In the genomic region with DNA sequence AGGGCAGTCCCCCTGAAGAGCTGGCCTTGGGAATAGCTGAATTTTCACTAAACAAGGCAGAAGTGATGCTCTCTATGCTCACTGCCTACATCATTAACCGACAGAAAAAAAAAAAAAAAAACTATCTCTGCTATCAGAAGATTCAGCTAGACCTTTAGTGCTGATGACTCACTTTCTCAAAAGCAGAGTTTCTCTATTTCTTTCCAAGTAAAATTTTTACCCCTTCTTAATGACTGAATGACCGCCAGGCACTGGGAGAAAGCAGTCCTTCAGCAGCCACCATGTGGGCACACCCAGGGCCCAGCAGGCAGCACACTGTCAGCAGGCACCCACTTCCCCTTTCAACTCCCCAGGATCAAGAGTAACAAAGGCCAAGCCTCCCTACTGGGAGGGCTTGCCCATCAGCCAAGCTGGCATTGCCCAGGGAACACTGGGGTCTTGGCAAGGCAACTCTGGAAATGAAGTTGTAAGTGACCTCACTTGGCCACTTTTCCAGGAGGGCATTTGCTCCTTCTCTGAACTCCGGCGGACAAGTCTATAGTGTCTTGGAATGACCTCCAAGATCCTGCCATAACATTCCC, we compare ENCODE assay signal across 14 cellular contexts.
"Had no signal": no experiment of that assay in that cellular context is flagged by ENCODE, and none has a peak within 500 bp of the region (broad histone marks: within the 10 kb centered on the region; RNA-seq: fewer than 3 reads in every experiment).

No MANE protein-coding gene starts in this region.

- H3K4me3 Mint-ChIP-seq: activated CD4-positive, alpha-beta memory T cell treated with anti-CD3 and anti-CD28 coated beads for 36 hours; activated CD4-positive, alpha-beta T cell treated with anti-CD3 and anti-CD28 coated beads for 36 hours; activated naive CD4-positive, alpha-beta T cell treated with anti-CD3 and anti-CD28 coated beads, Interleukin-2, amount 50 U/mL, for 24 hours; endodermal cell; nephron; stimulated activated naive CD8-positive, alpha-beta T cell treated with anti-CD3 and anti-CD28 coated beads, Interleukin-15, amount 100 ng/mL, for 72 hours had no signal

- H3K4me3 ChIP-seq: cardiac muscle cell, dorsolateral prefrontal cortex, lower lobe of right lung, testis had no signal

- H3K36me3 ChIP-seq: cardiac muscle cell, lower lobe of right lung had no signal

- H3K9me3 Mint-ChIP-seq: activated CD4-positive, alpha-beta memory T cell treated with anti-CD3 and anti-CD28 coated beads for 36 hours; activated naive CD4-positive, alpha-beta T cell treated with anti-CD3 and anti-CD28 coated beads, Interleukin-2, amount 50 U/mL, for 24 hours; stimulated activated naive CD8-positive, alpha-beta T cell treated with anti-CD3 and anti-CD28 coated beads, Interleukin-15, amount 100 ng/mL, for 72 hours had no signal

- H3K27ac ChIP-seq: cardiac muscle cell, lower lobe of right lung had no signal

- H3K9me3 ChIP-seq: lower lobe of right lung, testis had no signal

- H3K4me1 ChIP-seq: lower lobe of right lung, testis had no signal

- H3K27ac Mint-ChIP-seq: activated CD4-positive, alpha-beta memory T cell treated with anti-CD3 and anti-CD28 coated beads for 36 hours; activated CD4-positive, alpha-beta T cell treated with anti-CD3 and anti-CD28 coated beads for 36 hours; activated naive CD4-positive, alpha-beta T cell treated with anti-CD3 and anti-CD28 coated beads, Interleukin-2, amount 50 U/mL, for 24 hours; endodermal cell; nephron had no signal

- H3K4me1 Mint-ChIP-seq: activated CD4-positive, alpha-beta T cell treated with anti-CD3 and anti-CD28 coated beads for 36 hours; activated naive CD4-positive, alpha-beta T cell treated with anti-CD3 and anti-CD28 coated beads, Interleukin-2, amount 50 U/mL, for 24 hours; endodermal cell had no signal

- ATAC-seq: activated CD4-positive, alpha-beta T cell treated with anti-CD3 and anti-CD28 coated beads for 36 hours; left colon; lower lobe of right lung; sciatic nerve; stimulated activated naive CD8-positive, alpha-beta T cell treated with anti-CD3 and anti-CD28 coated beads, Interleukin-15, amount 100 ng/mL, for 72 hours had no signal

- DNase-seq: activated CD4-positive, alpha-beta memory T cell treated with anti-CD3 and anti-CD28 coated beads for 36 hours; activated CD4-positive, alpha-beta T cell treated with anti-CD3 and anti-CD28 coated beads for 36 hours; activated effector memory CD4-positive, alpha-beta T cell treated with anti-CD3 and anti-CD28 coated beads, Interleukin-2, amount 50 U/mL, for 16 hours; activated T-cell treated with anti-CD3 and anti-CD28 coated beads, Interleukin-2, amount 50 U/mL, for 48 hours; dorsolateral prefrontal cortex; left colon; lower lobe of right lung; stimulated activated naive CD8-positive, alpha-beta T cell treated with anti-CD3 and anti-CD28 coated beads, Interleukin-15, amount 100 ng/mL, for 72 hours had no signal

- H3K27me3 Mint-ChIP-seq: activated CD4-positive, alpha-beta memory T cell treated with anti-CD3 and anti-CD28 coated beads for 36 hours; activated CD4-positive, alpha-beta T cell treated with anti-CD3 and anti-CD28 coated beads for 36 hours; activated naive CD4-positive, alpha-beta T cell treated with anti-CD3 and anti-CD28 coated beads, Interleukin-2, amount 50 U/mL, for 24 hours; stimulated activated naive CD8-positive, alpha-beta T cell treated with anti-CD3 and anti-CD28 coated beads, Interleukin-15, amount 100 ng/mL, for 72 hours had no signal

- H3K27me3 ChIP-seq: cardiac muscle cell, testis had no signal

- H3K36me3 Mint-ChIP-seq: activated CD4-positive, alpha-beta memory T cell treated with anti-CD3 and anti-CD28 coated beads for 36 hours; activated naive CD4-positive, alpha-beta T cell treated with anti-CD3 and anti-CD28 coated beads, Interleukin-2, amount 50 U/mL, for 24 hours had no signal
